Comparison of ENCODE assay signal across 20 cellular contexts in the genomic region with DNA sequence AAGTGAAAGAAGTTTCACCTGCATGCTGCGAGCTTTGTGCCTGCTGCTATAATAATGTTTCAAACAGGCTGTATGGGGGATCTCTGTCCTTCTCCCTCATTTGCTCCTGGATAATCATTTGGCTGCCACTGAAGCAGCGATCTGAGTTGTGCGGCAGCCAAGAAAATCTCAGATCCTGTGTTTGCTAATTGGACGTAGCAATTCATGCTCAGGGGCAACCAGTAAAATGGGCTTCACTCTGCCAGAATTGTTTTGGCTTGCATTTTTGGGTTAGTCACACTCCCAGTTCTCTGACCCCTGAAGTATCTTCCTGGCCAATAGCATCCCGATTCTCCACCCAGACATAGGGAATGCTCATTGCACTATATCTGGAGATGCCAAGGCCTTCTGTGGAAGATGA.
"Had no signal": no experiment of that assay in that cellular context is flagged by ENCODE, and none has a peak within 500 bp of the region (broad histone marks: within the 10 kb centered on the region; RNA-seq: fewer than 3 reads in every experiment).

No MANE protein-coding gene starts in this region.

- H3K9me3 ChIP-seq: gastroesophageal sphincter, mucosa of descending colon, uterus had no signal

- H3K4me2 ChIP-seq: hepatocyte had no signal

- H3K27me3 ChIP-seq: brain microvascular endothelial cell, gastroesophageal sphincter, hepatocyte, uterus had no signal

- DNase-seq: activated CD4-positive, alpha-beta T cell treated with anti-CD3 and anti-CD28 coated beads for 4 hours; activated CD4-positive, alpha-beta T cell treated with anti-CD3 and anti-CD28 coated beads, Interleukin-2, amount 50 U/mL, for 4 hours; activated effector memory CD4-positive, alpha-beta T cell treated with Interleukin-2 at 50 U/mL for 16 hours; activated naive CD4-positive, alpha-beta T cell treated with Interleukin-2 at 50 U/mL for 16 hours; brain microvascular endothelial cell; islet precursor cell; left ventricle myocardium superior; mucosa of descending colon; posterior cingulate gyrus; right cardiac atrium; stimulated activated CD4-positive, alpha-beta T cell treated with anti-CD3 and anti-CD28 coated beads, Interleukin-12 subunit alpha, Interleukin-12 subunit beta, amount 100 ng/mL, for 4 hours; stimulated activated CD4-positive, alpha-beta T cell treated with anti-CD3 and anti-CD28 coated beads, Interleukin-4, amount 100 ng/mL, for 24 hours; stimulated activated naive CD8-positive, alpha-beta T cell treated with anti-CD3 and anti-CD28 coated beads, Interleukin-15, amount 100 ng/mL, for 72 hours; uterus had no signal

- H3K4me3 ChIP-seq: gastroesophageal sphincter, hepatocyte, mucosa of descending colon, skin epidermis, uterus had no signal

- H3K36me3 ChIP-seq: brain microvascular endothelial cell, gastroesophageal sphincter, uterus had no signal

- H3K79me2 ChIP-seq: hepatocyte had no signal

- H3K27ac ChIP-seq: brain microvascular endothelial cell, gastroesophageal sphincter, hepatocyte, skin epidermis, uterus, VCaP had no signal

- ATAC-seq: gastroesophageal sphincter; left ventricle myocardium superior; mucosa of descending colon; natural killer cell treated with Interleukin-12 subunit alpha and Interleukin-12 subunit beta and Interleukin-15 and Interleukin-18, amount 100 ng/mL, for 72 hours; right cardiac atrium; stimulated activated effector memory CD8-positive, alpha-beta T cell treated with anti-CD3 and anti-CD28 coated beads, Interleukin-12 subunit alpha, Interleukin-12 subunit beta, amount 100 ng/mL, for 72 hours; stimulated activated naive CD8-positive, alpha-beta T cell treated with anti-CD3 and anti-CD28 coated beads, Interleukin-15, amount 100 ng/mL, for 72 hours had no signal

- H3K4me1 ChIP-seq: gastroesophageal sphincter, uterus had no signal

- H2AFZ ChIP-seq: hepatocyte had no signal
